In genomic region chr17:72534776-72535175, GRCh38 we compare ENCODE assay signal across 31 cellular contexts.
"Had no signal": no experiment of that assay in that cellular context is flagged by ENCODE, and none has a peak within 500 bp of the region (broad histone marks: within the 10 kb centered on the region; RNA-seq: fewer than 3 reads in every experiment).

No MANE protein-coding gene starts in this region.

- FAIRE-seq: endometrium, endothelial cell of umbilical vein had no signal

- H3K27ac ChIP-seq: ascending aorta, breast epithelium, cardiac muscle cell, colonic mucosa, epithelial cell of prostate, esophagus squamous epithelium, gastroesophageal sphincter, heart right ventricle had no signal

- ATAC-seq: activated CD4-positive, alpha-beta T cell treated with anti-CD3 and anti-CD28 coated beads for 36 hours; activated CD8-positive, alpha-beta memory T cell treated with anti-CD3 and anti-CD28 coated beads, Interleukin-2, amount 10 ng/mL, durations not matched to agents 7 days and 5 days; activated CD8-positive, alpha-beta T cell treated with anti-CD3 and anti-CD28 coated beads, Interleukin-2, amount 10 ng/mL, durations not matched to agents 7 days and 5 days; activated naive CD4-positive, alpha-beta T cell treated with anti-CD3 and anti-CD28 coated beads, Interleukin-2, amount 50 U/mL, for 72 hours; activated T-cell treated with anti-CD3 and anti-CD28 coated beads, Interleukin-2, amount 50 U/mL, for 72 hours; gastroesophageal sphincter; heart right ventricle; T-helper 17 cell had no signal

- DNase-seq: activated CD4-positive, alpha-beta memory T cell treated with anti-CD3 and anti-CD28 coated beads for 36 hours; activated CD4-positive, alpha-beta T cell treated with anti-CD3 and anti-CD28 coated beads for 36 hours; activated CD4-positive, alpha-beta T cell treated with anti-CD3 and anti-CD28 coated beads, Interleukin-2, amount 10 ng/mL, durations not matched to agents 24 days and 14 days; activated CD4-positive, CD25-positive, alpha-beta regulatory T cell; activated CD4-positive, CD25-positive, alpha-beta regulatory T cell treated with anti-CD3 and anti-CD28 coated beads, Interleukin-2, amount 50 U/mL, for 72 hours; activated CD8-positive, alpha-beta memory T cell treated with anti-CD3 and anti-CD28 coated beads, Interleukin-2, amount 10 ng/mL, durations not matched to agents 7 days and 5 days; activated CD8-positive, alpha-beta memory T cell treated with anti-CD3 and anti-CD28 coated beads, Interleukin-2, amount 50 U/mL, for 4 hours; activated CD8-positive, alpha-beta T cell treated with anti-CD3 and anti-CD28 coated beads, Interleukin-2, amount 10 ng/mL, durations not matched to agents 7 days and 5 days; activated gamma-delta T cell; activated naive CD4-positive, alpha-beta T cell; activated naive CD4-positive, alpha-beta T cell treated with anti-CD3 and anti-CD28 coated beads, Interleukin-2, amount 10 ng/mL, durations not matched to agents 7 days and 5 days; activated naive CD8-positive, alpha-beta T cell treated with anti-CD3 and anti-CD28 coated beads, Interleukin-2, amount 10 ng/mL, durations not matched to agents 7 days and 5 days; activated T-cell treated with anti-CD3 and anti-CD28 coated beads, Interleukin-2, amount 50 U/mL, for 1 hour; activated T-cell treated with anti-CD3 and anti-CD28 coated beads, Interleukin-2, amount 50 U/mL, for 72 hours; central memory CD4-positive, alpha-beta T cell; cerebellar nuclear complex; colonic mucosa; effector CD8-positive, alpha-beta T cell; esophagus squamous epithelium; foreskin melanocyte; heart right ventricle; T-helper 17 cell; T1000 had no signal

- H3K36me3 ChIP-seq: ascending aorta, breast epithelium, cardiac muscle cell, colonic mucosa, esophagus squamous epithelium, gastroesophageal sphincter, heart right ventricle had no signal

- H3K4me3 ChIP-seq: ascending aorta, breast epithelium, cardiac muscle cell, colonic mucosa, esophagus squamous epithelium, gastroesophageal sphincter, heart right ventricle had no signal

- H3K9me3 ChIP-seq: ascending aorta, colonic mucosa, esophagus squamous epithelium had no signal

- H3K27me3 ChIP-seq: ascending aorta, breast epithelium, colonic mucosa had no signal

- H3K4me1 ChIP-seq: breast epithelium had no signal
